ENCODE assay signal across 20 cellular contexts in genomic region chr6:12576389-12576788, GRCh38.
DNase-seq lines count a peak whose midpoint lies in the region; ATAC-seq and TF ChIP-seq lines count a peak whose summit lies in the region.
"Had no signal": no experiment of that assay in that cellular context is flagged by ENCODE, and none has a peak within 500 bp of the region (broad histone marks: within the 10 kb centered on the region; RNA-seq: fewer than 3 reads in every experiment).

No MANE protein-coding gene starts in this region.

- no peak overlapping the region for H3K27ac Mint-ChIP-seq in activated naive CD4-positive, alpha-beta T cell treated with anti-CD3 and anti-CD28 coated beads for 36 hours
- H3K27ac Mint-ChIP-seq: activated naive CD8-positive, alpha-beta T cell treated with anti-CD3 and anti-CD28 coated beads, Interleukin-2, amount 10 ng/mL, durations not matched to agents 7 days and 5 days; dendritic cell treated with granulocyte-macrophage colony-stimulating factor and Interleukin-4, amounts not matched to agents 40 ng/mL and 50 ng/mL, for 4 days had no signal

- H3K36me3 Mint-ChIP-seq in activated naive CD4-positive, alpha-beta T cell treated with anti-CD3 and anti-CD28 coated beads for 36 hours (ENCODE audit: low read depth), result no peaks in the 10 kb centered on the region
- H3K36me3 Mint-ChIP-seq: activated naive CD8-positive, alpha-beta T cell treated with anti-CD3 and anti-CD28 coated beads, Interleukin-2, amount 10 ng/mL, durations not matched to agents 7 days and 5 days had no signal

- DNase-seq in GM04503 (ENCODE audit: low read depth), result peak; percentile 42
- DNase-seq in fibroblast of gingiva (ENCODE audit: low read depth), result peak; percentile 61
- peak; percentile 93 for DNase-seq in retinal pigment epithelial cell (ENCODE audit: low read depth)
- DNase-seq in NCI-H510A treated with DMSO at 0.1 percent for 48 hours (lab: John Stamatoyannopoulos, UW), result no peak
- DNase-seq in D341Med (ENCODE audit: low spot score), result no peak
- no peak for DNase-seq in activated naive CD4-positive, alpha-beta T cell treated with anti-CD3 and anti-CD28 coated beads for 36 hours
- DNase-seq in NCI-H1417 treated with DMSO at 0.1 percent for 48 hours (lab: John Stamatoyannopoulos, UW), result no peak
- DNase-seq: activated CD4-positive, alpha-beta T cell treated with anti-CD3 and anti-CD28 coated beads for 48 hours; activated naive CD8-positive, alpha-beta T cell treated with anti-CD3 and anti-CD28 coated beads, Interleukin-2, amount 10 ng/mL, durations not matched to agents 7 days and 5 days; activated T-cell treated with anti-CD3 and anti-CD28 coated beads, Interleukin-2, amount 50 U/mL, for 1 hour; C1 segment of cervical spinal cord; DND-41; mucosa of descending colon; NCI-H2029 treated with DMSO at 0.1 percent for 48 hours; NCI-H82; ovary; stimulated activated CD4-positive, alpha-beta T cell treated with anti-CD3 and anti-CD28 coated beads, Interleukin-12 subunit alpha, Interleukin-12 subunit beta, amount 100 ng/mL, for 4 hours had no signal

- no peaks in the 10 kb centered on the region for H3K9me3 Mint-ChIP-seq in activated naive CD4-positive, alpha-beta T cell treated with anti-CD3 and anti-CD28 coated beads for 36 hours
- H3K9me3 Mint-ChIP-seq: activated naive CD8-positive, alpha-beta T cell treated with anti-CD3 and anti-CD28 coated beads, Interleukin-2, amount 10 ng/mL, durations not matched to agents 7 days and 5 days; dendritic cell treated with granulocyte-macrophage colony-stimulating factor and Interleukin-4, amounts not matched to agents 40 ng/mL and 50 ng/mL, for 4 days had no signal

- H3K27me3 Mint-ChIP-seq in activated naive CD4-positive, alpha-beta T cell treated with anti-CD3 and anti-CD28 coated beads for 36 hours (ENCODE audit: low read depth), result peaks cover 7% of the 10 kb centered on the region
- H3K27me3 Mint-ChIP-seq: dendritic cell treated with granulocyte-macrophage colony-stimulating factor and Interleukin-4, amounts not matched to agents 40 ng/mL and 50 ng/mL, for 4 days had no signal

- no peak overlapping the region for H3K4me3 ChIP-seq in retinal pigment epithelial cell (ENCODE audit: low read length)
- H3K4me3 ChIP-seq: mucosa of descending colon, ovary, suprapubic skin had no signal

- intact Hi-C loops in activated naive CD4-positive, alpha-beta T cell treated with anti-CD3 and anti-CD28 coated beads for 36 hours (cut with micrococcal nuclease), result no loop called here

- TF ChIP-seq CTCF in retinal pigment epithelial cell (conservative IDR thresholded peaks at IDR 0.05; ENCODE audit: low read depth, low read length), result no peak

- no peak overlapping the region for H3K4me3 Mint-ChIP-seq in activated naive CD4-positive, alpha-beta T cell treated with anti-CD3 and anti-CD28 coated beads for 36 hours
- H3K4me3 Mint-ChIP-seq: activated naive CD8-positive, alpha-beta T cell treated with anti-CD3 and anti-CD28 coated beads, Interleukin-2, amount 10 ng/mL, durations not matched to agents 7 days and 5 days; dendritic cell treated with granulocyte-macrophage colony-stimulating factor and Interleukin-4, amounts not matched to agents 40 ng/mL and 50 ng/mL, for 4 days had no signal

- CTCF ChIA-PET in activated naive CD4-positive, alpha-beta T cell treated with anti-CD3 and anti-CD28 coated beads for 36 hours (lab: Charles Lee), result interaction anchor here (0.7 kb wide), 1 partner anchor 31 kb away, joined by 3 read pairs; no protein-coding TSS in a partner anchor

- H3K4me1 Mint-ChIP-seq in activated naive CD4-positive, alpha-beta T cell treated with anti-CD3 and anti-CD28 coated beads for 36 hours (ENCODE audit: low read depth), result no peaks in the 10 kb centered on the region
- H3K4me1 Mint-ChIP-seq: activated naive CD8-positive, alpha-beta T cell treated with anti-CD3 and anti-CD28 coated beads, Interleukin-2, amount 10 ng/mL, durations not matched to agents 7 days and 5 days had no signal

- ATAC-seq in SK-N-SH treated with all-trans-retinoic acid at 6 μM for 48 hours, result peak; percentile 78
- ATAC-seq: mucosa of descending colon had no signal

TF ChIP-seq in SK-N-SH treated with all-trans-retinoic acid at 6 μM for 48 hours, 23 proteins besides CTCF, POLR2A, EP300 and RAD21:
- TF ChIP-seq, protein P1, sequence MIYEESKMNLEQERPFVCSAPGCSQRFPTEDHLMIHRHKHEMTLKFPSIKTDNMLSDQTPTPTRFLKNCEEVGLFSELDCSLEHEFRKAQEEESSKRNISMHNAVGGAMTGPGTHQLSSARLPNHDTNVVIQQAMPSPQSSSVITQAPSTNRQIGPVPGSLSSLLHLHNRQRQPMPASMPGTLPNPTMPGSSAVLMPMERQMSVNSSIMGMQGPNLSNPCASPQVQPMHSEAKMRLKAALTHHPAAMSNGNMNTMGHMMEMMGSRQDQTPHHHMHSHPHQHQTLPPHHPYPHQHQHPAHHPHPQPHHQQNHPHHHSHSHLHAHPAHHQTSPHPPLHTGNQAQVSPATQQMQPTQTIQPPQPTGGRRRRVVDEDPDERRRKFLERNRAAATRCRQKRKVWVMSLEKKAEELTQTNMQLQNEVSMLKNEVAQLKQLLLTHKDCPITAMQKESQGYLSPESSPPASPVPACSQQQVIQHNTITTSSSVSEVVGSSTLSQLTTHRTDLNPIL (CRISPR knock-in tag; IDR thresholded peaks at IDR 0.05; ENCODE audit: low read depth), result peak; percentile 88; the same call in 1 of the 2 replicates
- TF ChIP-seq ZC3H10 (CRISPR knock-in tag; IDR thresholded peaks at IDR 0.05) (peak; percentile 61; the same call in 1 of the 2 replicates), ZFP3 (CRISPR knock-in tag; IDR thresholded peaks at IDR 0.05) (no peak), ZNF565 (CRISPR knock-in tag; conservative IDR thresholded peaks at IDR 0.05; ENCODE audit: low read depth) (no peak), PPARA (CRISPR knock-in tag; IDR thresholded peaks at IDR 0.05; ENCODE audit: borderline replicate concordance) (no peak), CSDC2 (CRISPR knock-in tag; IDR thresholded peaks at IDR 0.05) (no peak), SNAI2 (CRISPR knock-in tag; IDR thresholded peaks at IDR 0.05) (peak; percentile 20; the same call in 1 of the 2 replicates), ISL1 (CRISPR knock-in tag; IDR thresholded peaks at IDR 0.05) (peak; percentile 98)
- TF ChIP-seq, protein P2, sequence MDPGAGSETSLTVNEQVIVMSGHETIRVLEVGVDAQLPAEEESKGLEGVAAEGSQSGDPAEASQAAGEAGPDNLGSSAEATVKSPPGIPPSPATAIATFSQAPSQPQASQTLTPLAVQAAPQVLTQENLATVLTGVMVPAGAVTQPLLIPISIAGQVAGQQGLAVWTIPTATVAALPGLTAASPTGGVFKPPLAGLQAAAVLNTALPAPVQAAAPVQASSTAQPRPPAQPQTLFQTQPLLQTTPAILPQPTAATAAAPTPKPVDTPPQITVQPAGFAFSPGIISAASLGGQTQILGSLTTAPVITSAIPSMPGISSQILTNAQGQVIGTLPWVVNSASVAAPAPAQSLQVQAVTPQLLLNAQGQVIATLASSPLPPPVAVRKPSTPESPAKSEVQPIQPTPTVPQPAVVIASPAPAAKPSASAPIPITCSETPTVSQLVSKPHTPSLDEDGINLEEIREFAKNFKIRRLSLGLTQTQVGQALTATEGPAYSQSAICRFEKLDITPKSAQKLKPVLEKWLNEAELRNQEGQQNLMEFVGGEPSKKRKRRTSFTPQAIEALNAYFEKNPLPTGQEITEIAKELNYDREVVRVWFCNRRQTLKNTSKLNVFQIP (CRISPR knock-in tag; IDR thresholded peaks at IDR 0.05; ENCODE audit: borderline replicate concordance, low read depth), result peak; percentile 91
- TF ChIP-seq, protein P3, sequence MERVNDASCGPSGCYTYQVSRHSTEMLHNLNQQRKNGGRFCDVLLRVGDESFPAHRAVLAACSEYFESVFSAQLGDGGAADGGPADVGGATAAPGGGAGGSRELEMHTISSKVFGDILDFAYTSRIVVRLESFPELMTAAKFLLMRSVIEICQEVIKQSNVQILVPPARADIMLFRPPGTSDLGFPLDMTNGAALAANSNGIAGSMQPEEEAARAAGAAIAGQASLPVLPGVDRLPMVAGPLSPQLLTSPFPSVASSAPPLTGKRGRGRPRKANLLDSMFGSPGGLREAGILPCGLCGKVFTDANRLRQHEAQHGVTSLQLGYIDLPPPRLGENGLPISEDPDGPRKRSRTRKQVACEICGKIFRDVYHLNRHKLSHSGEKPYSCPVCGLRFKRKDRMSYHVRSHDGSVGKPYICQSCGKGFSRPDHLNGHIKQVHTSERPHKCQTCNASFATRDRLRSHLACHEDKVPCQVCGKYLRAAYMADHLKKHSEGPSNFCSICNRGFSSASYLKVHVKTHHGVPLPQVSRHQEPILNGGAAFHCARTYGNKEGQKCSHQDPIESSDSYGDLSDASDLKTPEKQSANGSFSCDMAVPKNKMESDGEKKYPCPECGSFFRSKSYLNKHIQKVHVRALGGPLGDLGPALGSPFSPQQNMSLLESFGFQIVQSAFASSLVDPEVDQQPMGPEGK (CRISPR knock-in tag; IDR thresholded peaks at IDR 0.05; ENCODE audit: borderline replicate concordance), result peak; percentile 86; the same call in 1 of the 2 replicates

Comparison
In these comparisons a context has a peak if more than half of its experiments do, and no peak if none do; other contexts are left out.
1. DNase-seq: peak in GM04503 (single experiment), fibroblast of gingiva (single experiment) and retinal pigment epithelial cell (single experiment); none in NCI-H510A treated with DMSO at 0.1 percent for 48 hours (single experiment), D341Med (single experiment), activated naive CD4-positive, alpha-beta T cell treated with anti-CD3 and anti-CD28 coated beads for 36 hours (single experiment) and NCI-H1417 treated with DMSO at 0.1 percent for 48 hours (single experiment).